ENCODE assay signal across 8 cellular contexts in the genomic region with DNA sequence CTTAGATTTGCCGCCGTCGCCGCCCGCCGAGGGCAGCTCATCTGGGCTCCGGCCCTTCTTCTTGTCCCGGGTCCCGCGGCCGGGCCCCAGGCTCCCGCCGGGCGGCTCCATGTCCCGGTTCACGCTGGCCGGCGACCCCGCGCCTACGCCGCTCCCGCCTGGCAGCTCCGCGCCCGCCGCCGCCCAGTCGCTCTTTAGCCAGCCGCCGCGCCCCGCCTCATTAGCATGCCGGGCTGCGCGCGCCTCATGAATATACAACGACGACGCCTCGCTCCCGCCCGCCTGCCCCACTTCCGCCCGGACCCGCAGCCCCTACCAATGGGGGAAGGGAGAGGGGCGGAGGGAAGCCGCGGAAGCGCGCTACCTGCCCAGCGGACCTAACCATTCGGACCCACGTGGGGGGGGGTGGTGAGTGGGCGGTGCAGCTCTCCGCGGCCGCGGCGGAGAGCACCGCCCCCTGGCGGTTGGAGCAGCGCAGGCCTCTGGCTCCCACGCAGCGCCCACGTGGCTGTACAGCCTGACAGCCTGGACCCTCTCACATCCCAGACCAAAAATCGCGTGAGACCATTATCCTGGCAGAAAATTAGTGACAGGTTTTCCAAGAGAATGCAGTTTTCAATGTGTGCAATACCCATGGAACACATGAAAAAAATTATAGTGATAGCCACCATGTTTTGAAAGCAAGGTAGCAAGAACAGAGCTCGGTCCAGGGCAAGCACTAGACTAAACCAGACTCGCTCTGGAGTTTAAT. TPM values are rescaled to one million over a fixed set of nuclear protein-coding genes. Genes with fewer than 3 reads are reported as not detected.
DNase-seq lines count a peak whose midpoint lies in the region; FAIRE-seq and TF ChIP-seq lines count a peak whose summit lies in the region.

A gene (minus strand): TSS at position 197 of the 751 bp plus-strand sequence. CDS start 86 bp downstream, at position 111.

- 1 to 4% (median 2%) methylated on average over 14 to 70 of the region's 70 CpGs for WGBS in stomach, 5 donors

- H3K4me2 ChIP-seq in Loucy (ENCODE audit: low read depth, low read length, poor library complexity, severe bottlenecking) (peak within 1 kb of the TSS; percentile 90), neural cell (ENCODE audit: low read length) (peak within 1 kb of the TSS; percentile 44)

- TF ChIP-seq CTCF in Loucy (conservative IDR thresholded peaks at IDR 0.05; ENCODE audit: low read length) (peak; percentile 94), fibroblast of the aortic adventitia (IDR thresholded peaks at IDR 0.05; ENCODE audit: insufficient read depth, low read length) (peak; percentile 92), neural cell (IDR thresholded peaks at IDR 0.05; ENCODE audit: poor library complexity, severe bottlenecking) (peak; percentile 99), stomach (IDR thresholded peaks at IDR 0.05) (peak in 6 of 7 experiments; percentile 83 to 99 (median 98))

- peak; percentile 97 for DNase-seq in H7
- peak; percentile 98 for DNase-seq in activated T-helper 9 cell treated with anti-CD3 and anti-CD28 coated beads, Interleukin-2, amount 50 U/mL, for 16 hours (ENCODE audit: low read depth)
- peak; percentile 93 for DNase-seq in fibroblast of the aortic adventitia (ENCODE audit: low read depth)
- peak; percentile 99 for DNase-seq in stomach

- no peaks in the 10 kb centered on the region for H3K9me2 ChIP-seq in Loucy (replicated peaks; ENCODE audit: low read depth, low read length)
- H3K9me2 ChIP-seq in neural cell (ENCODE audit: insufficient read depth, low read length): no peaks in the 10 kb centered on the region

- peak within 1 kb of the TSS; percentile 17 for H3K27ac ChIP-seq in neural cell (ENCODE audit: low read length)
- peak within 1 kb of the TSS; percentile 96 to 100 (median 99) for H3K27ac ChIP-seq in stomach

- H3K36me3 ChIP-seq in H7 (replicated peaks; ENCODE audit: control insufficient read depth, insufficient read depth, low read length): peaks cover 10% of the 10 kb centered on the region
- H3K36me3 ChIP-seq in Loucy (ENCODE audit: insufficient read depth, low read length): peaks cover 27% of the 10 kb centered on the region; the same call in 1 of the 2 replicates
- no peaks in the 10 kb centered on the region for H3K36me3 ChIP-seq in neural cell (ENCODE audit: insufficient read depth, low read length)
- peaks cover 30 to 42% (median 41%) of the 10 kb centered on the region in 4 donors for H3K36me3 ChIP-seq in stomach

- H3K4me1 ChIP-seq in Loucy (ENCODE audit: insufficient read depth, low read length, poor library complexity, severe bottlenecking) (peaks cover 38% of the 10 kb centered on the region), stomach (peaks cover 23 to 49% (median 42%) of the 10 kb centered on the region in 4 donors)

- no peaks in the 10 kb centered on the region for H3K27me3 ChIP-seq in H7 (ENCODE audit: control insufficient read depth, insufficient read depth, low read length)
- no peaks in the 10 kb centered on the region for H3K27me3 ChIP-seq in Loucy (ENCODE audit: insufficient read depth, low read length, poor library complexity, severe bottlenecking)
- no peaks in the 10 kb centered on the region for H3K27me3 ChIP-seq in neural cell (ENCODE audit: insufficient read depth, low read depth, low read length)
- no peaks in the 10 kb centered on the region for H3K27me3 ChIP-seq in stomach

- TF ChIP-seq EP300 in neural cell (conservative IDR thresholded peaks at IDR 0.05; ENCODE audit: poor library complexity, severe bottlenecking): peak; percentile 72
- TF ChIP-seq EP300 in stomach (IDR thresholded peaks at IDR 0.05): no peak

- H4K20me1 ChIP-seq in Loucy (ENCODE audit: insufficient read depth, low read length, poor library complexity, severe bottlenecking): peaks cover 39% of the 10 kb centered on the region
- no peaks in the 10 kb centered on the region for H4K20me1 ChIP-seq in neural cell (ENCODE audit: insufficient read depth)

- peak; percentile 80 for TF ChIP-seq RAD21 in neural cell (conservative IDR thresholded peaks at IDR 0.05)

- H3K79me2 ChIP-seq in Loucy (ENCODE audit: insufficient read depth, low read length) (peaks cover 48% of the 10 kb centered on the region), neural cell (replicated peaks; ENCODE audit: insufficient read depth, low read length) (peaks cover 17% of the 10 kb centered on the region)

- H3K4me3 ChIP-seq in H7 (ENCODE audit: insufficient read depth, low read depth, low read length) (peak within 1 kb of the TSS; percentile 89), Loucy (ENCODE audit: low read length, poor library complexity, severe bottlenecking) (peak within 1 kb of the TSS; percentile 79), fibroblast of the aortic adventitia (ENCODE audit: low read depth, low read length) (peak within 1 kb of the TSS; percentile 80), neural cell (ENCODE audit: low read length) (peak within 1 kb of the TSS; percentile 76), stomach (peak within 1 kb of the TSS; percentile 86 to 99 (median 91))

- peak; percentile 64 for TF ChIP-seq POLR2A in Raji (IDR thresholded peaks at IDR 0.05; ENCODE audit: insufficient read depth, low read depth, low read length)
- peak in 1 of 4 donors; percentile 63 for TF ChIP-seq POLR2A in stomach (IDR thresholded peaks at IDR 0.05)

- H3K9ac ChIP-seq in Loucy (ENCODE audit: low read depth, low read length, poor library complexity, severe bottlenecking): peak within 1 kb of the TSS; percentile 76
- peak within 1 kb of the TSS; percentile 76 for H3K9ac ChIP-seq in neural cell (ENCODE audit: low read length)

- H3F3A ChIP-seq in Loucy (ENCODE audit: low read depth) (no peaks in the 10 kb centered on the region), neural cell (ENCODE audit: insufficient read depth, low read length, poor library complexity, severe bottlenecking) (no peaks in the 10 kb centered on the region)

- peak; percentile 94 for FAIRE-seq in G401.6 (lab: Jason Lieb, UNC)

- H2AFZ ChIP-seq in Loucy (ENCODE audit: low read length) (peak within 1 kb of the TSS; percentile 15; the same call in 1 of the 2 replicates), neural cell (ENCODE audit: low read depth, low read length) (peak within 1 kb of the TSS; percentile 30)

- intact Hi-C loops in stomach (cut with DNase I; ENCODE audit: low total_unique reads): no loop called here

- no peaks in the 10 kb centered on the region for H3K9me3 ChIP-seq in Loucy (ENCODE audit: insufficient read depth, low read depth, low read length)
- no peaks in the 10 kb centered on the region for H3K9me3 ChIP-seq in neural cell (ENCODE audit: low read length)
- no peaks in the 10 kb centered on the region for H3K9me3 ChIP-seq in stomach

TF ChIP-seq in neural cell, 6 proteins besides CTCF, POLR2A, EP300 and RAD21:
- TF ChIP-seq MXI1 (conservative IDR thresholded peaks at IDR 0.05; ENCODE audit: poor library complexity, severe bottlenecking) (peak; percentile 98), SMC3 (conservative IDR thresholded peaks at IDR 0.05; ENCODE audit: poor library complexity) (peak; percentile 91), TAF1 (IDR thresholded peaks at IDR 0.05; ENCODE audit: low read depth) (no peak), POLR2AphosphoS5 (IDR thresholded peaks at IDR 0.05) (peak; percentile 41), EZH2 (IDR thresholded peaks at IDR 0.05; ENCODE audit: borderline replicate concordance, insufficient read depth, low read length, poor library complexity, severe bottlenecking) (no peak)
- TF ChIP-seq, protein P1, sequence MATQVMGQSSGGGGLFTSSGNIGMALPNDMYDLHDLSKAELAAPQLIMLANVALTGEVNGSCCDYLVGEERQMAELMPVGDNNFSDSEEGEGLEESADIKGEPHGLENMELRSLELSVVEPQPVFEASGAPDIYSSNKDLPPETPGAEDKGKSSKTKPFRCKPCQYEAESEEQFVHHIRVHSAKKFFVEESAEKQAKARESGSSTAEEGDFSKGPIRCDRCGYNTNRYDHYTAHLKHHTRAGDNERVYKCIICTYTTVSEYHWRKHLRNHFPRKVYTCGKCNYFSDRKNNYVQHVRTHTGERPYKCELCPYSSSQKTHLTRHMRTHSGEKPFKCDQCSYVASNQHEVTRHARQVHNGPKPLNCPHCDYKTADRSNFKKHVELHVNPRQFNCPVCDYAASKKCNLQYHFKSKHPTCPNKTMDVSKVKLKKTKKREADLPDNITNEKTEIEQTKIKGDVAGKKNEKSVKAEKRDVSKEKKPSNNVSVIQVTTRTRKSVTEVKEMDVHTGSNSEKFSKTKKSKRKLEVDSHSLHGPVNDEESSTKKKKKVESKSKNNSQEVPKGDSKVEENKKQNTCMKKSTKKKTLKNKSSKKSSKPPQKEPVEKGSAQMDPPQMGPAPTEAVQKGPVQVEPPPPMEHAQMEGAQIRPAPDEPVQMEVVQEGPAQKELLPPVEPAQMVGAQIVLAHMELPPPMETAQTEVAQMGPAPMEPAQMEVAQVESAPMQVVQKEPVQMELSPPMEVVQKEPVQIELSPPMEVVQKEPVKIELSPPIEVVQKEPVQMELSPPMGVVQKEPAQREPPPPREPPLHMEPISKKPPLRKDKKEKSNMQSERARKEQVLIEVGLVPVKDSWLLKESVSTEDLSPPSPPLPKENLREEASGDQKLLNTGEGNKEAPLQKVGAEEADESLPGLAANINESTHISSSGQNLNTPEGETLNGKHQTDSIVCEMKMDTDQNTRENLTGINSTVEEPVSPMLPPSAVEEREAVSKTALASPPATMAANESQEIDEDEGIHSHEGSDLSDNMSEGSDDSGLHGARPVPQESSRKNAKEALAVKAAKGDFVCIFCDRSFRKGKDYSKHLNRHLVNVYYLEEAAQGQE (IDR thresholded peaks at IDR 0.05; ENCODE audit: borderline replicate concordance): no peak
TF ChIP-seq in neural cell: peak in this region for 3.

RNA-seq across cellular contexts. Expression of the gene that starts here (rescaled TPM):
- total RNA-seq in H7 (2014; rRNA removed; shearing (Covaris generic)): 31.2 and 37.5 TPM in 2 replicates
- total RNA-seq in fibroblast of the aortic adventitia (ENCODE audit: low replicate concordance): 16.3 and 22.1 TPM in 2 replicates
- polyA plus RNA-seq in neural cell: 21.9 and 22.4 TPM in 2 replicates
- 16.6 and 17.5 TPM in 2 replicates for polyA minus RNA-seq in neural cell
- 100 to 1,000 TPM in 1 of 5 donors, 10 to 100 TPM in 4; 18.0 to 181 (median 77.0) TPM for total RNA-seq in stomach
- polyA plus RNA-seq in stomach: 10 to 100 TPM; 41.4 to 98.1 (median 76.1) TPM

Comparison
In these comparisons a context has a peak if more than half of its experiments do, and no peak if none do; other contexts are left out.
1. Peak in every context shown above with its lines: DNase-seq, H3K4me3 ChIP-seq and H3K27ac ChIP-seq.